In the genomic region with DNA sequence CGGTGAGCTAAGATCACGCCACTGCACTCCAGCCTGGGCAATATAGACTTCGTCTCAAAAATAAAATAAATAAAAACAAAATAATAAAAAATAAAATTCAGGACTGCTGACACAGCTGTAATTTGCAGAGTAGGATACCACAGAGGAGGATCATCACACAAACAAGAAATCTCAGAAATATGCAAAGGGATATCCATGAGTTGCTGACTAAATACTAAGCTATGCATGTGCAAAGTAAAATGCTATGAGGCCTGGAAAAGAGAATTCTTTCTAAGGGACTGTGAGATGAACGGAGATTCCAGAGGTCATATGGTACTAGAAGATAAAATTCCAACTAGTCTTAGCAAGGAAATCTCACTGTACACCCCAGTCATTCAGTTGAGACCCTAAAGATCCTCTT, we compare ENCODE assay signal across 1 cellular context.
TF ChIP-seq lines count a peak whose summit lies in the region.

No MANE protein-coding gene starts in this region.

TF ChIP-seq in GM23338, 12 proteins besides CTCF, POLR2A, EP300 and RAD21 (continued from another document):
- TF ChIP-seq, protein P1, sequence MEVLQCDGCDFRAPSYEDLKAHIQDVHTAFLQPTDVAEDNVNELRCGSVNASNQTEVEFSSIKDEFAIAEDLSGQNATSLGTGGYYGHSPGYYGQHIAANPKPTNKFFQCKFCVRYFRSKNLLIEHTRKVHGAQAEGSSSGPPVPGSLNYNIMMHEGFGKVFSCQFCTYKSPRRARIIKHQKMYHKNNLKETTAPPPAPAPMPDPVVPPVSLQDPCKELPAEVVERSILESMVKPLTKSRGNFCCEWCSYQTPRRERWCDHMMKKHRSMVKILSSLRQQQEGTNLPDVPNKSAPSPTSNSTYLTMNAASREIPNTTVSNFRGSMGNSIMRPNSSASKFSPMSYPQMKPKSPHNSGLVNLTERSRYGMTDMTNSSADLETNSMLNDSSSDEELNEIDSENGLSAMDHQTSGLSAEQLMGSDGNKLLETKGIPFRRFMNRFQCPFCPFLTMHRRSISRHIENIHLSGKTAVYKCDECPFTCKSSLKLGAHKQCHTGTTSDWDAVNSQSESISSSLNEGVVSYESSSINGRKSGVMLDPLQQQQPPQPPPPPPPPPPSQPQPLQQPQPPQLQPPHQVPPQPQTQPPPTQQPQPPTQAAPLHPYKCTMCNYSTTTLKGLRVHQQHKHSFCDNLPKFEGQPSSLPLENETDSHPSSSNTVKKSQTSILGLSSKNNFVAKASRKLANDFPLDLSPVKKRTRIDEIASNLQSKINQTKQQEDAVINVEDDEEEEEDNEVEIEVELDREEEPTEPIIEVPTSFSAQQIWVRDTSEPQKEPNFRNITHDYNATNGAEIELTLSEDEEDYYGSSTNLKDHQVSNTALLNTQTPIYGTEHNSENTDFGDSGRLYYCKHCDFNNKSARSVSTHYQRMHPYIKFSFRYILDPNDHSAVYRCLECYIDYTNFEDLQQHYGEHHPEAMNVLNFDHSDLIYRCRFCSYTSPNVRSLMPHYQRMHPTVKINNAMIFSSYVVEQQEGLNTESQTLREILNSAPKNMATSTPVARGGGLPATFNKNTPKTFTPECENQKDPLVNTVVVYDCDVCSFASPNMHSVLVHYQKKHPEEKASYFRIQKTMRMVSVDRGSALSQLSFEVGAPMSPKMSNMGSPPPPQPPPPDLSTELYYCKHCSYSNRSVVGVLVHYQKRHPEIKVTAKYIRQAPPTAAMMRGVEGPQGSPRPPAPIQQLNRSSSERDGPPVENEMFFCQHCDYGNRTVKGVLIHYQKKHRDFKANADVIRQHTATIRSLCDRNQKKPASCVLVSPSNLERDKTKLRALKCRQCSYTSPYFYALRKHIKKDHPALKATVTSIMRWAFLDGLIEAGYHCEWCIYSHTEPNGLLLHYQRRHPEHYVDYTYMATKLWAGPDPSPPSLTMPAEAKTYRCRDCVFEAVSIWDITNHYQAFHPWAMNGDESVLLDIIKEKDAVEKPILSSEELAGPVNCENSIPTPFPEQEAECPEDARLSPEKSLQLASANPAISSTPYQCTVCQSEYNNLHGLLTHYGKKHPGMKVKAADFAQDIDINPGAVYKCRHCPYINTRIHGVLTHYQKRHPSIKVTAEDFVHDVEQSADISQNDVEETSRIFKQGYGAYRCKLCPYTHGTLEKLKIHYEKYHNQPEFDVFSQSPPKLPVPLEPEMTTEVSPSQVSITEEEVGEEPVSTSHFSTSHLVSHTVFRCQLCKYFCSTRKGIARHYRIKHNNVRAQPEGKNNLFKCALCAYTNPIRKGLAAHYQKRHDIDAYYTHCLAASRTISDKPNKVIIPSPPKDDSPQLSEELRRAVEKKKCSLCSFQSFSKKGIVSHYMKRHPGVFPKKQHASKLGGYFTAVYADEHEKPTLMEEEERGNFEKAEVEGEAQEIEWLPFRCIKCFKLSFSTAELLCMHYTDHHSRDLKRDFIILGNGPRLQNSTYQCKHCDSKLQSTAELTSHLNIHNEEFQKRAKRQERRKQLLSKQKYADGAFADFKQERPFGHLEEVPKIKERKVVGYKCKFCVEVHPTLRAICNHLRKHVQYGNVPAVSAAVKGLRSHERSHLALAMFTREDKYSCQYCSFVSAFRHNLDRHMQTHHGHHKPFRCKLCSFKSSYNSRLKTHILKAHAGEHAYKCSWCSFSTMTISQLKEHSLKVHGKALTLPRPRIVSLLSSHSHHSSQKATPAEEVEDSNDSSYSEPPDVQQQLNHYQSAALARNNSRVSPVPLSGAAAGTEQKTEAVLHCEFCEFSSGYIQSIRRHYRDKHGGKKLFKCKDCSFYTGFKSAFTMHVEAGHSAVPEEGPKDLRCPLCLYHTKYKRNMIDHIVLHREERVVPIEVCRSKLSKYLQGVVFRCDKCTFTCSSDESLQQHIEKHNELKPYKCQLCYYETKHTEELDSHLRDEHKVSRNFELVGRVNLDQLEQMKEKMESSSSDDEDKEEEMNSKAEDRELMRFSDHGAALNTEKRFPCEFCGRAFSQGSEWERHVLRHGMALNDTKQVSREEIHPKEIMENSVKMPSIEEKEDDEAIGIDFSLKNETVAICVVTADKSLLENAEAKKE (CRISPR knock-in tag; IDR thresholded peaks at IDR 0.05), result no peak
- TF ChIP-seq EZH2phosphoT487 (IDR thresholded peaks at IDR 0.05; ENCODE audit: unreplicated experiment) (no peak), CREB1 (CRISPR knock-in tag; IDR thresholded peaks at IDR 0.05; ENCODE audit: low read depth) (no peak), STAT1 (IDR thresholded peaks at IDR 0.05; ENCODE audit: unreplicated experiment) (no peak), EZH2 (IDR thresholded peaks at IDR 0.05; ENCODE audit: low read depth, unreplicated experiment) (no peak), NANOG (IDR thresholded peaks at IDR 0.05; ENCODE audit: borderline replicate concordance) (no peak), ZNF331 (CRISPR knock-in tag; IDR thresholded peaks at IDR 0.05; ENCODE audit: low read depth) (no peak), POLR2AphosphoS5 (IDR thresholded peaks at IDR 0.05; ENCODE audit: low read depth) (no peak)
- TF ChIP-seq, protein P2, sequence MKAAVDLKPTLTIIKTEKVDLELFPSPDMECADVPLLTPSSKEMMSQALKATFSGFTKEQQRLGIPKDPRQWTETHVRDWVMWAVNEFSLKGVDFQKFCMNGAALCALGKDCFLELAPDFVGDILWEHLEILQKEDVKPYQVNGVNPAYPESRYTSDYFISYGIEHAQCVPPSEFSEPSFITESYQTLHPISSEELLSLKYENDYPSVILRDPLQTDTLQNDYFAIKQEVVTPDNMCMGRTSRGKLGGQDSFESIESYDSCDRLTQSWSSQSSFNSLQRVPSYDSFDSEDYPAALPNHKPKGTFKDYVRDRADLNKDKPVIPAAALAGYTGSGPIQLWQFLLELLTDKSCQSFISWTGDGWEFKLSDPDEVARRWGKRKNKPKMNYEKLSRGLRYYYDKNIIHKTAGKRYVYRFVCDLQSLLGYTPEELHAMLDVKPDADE (IDR thresholded peaks at IDR 0.05), result no peak
